ENCODE assay signal across 33 cellular contexts in genomic region chr5:115526604-115527003, GRCh38.
"Had no signal": no experiment of that assay in that cellular context is flagged by ENCODE, and none has a peak within 500 bp of the region (broad histone marks: within the 10 kb centered on the region; RNA-seq: fewer than 3 reads in every experiment).

No MANE protein-coding gene starts in this region.

- H3K4me2 ChIP-seq: hepatocyte had no signal

- H3K27me3 ChIP-seq: body of pancreas, breast epithelium, cardiac muscle cell, colonic mucosa, foreskin keratinocyte, gastroesophageal sphincter, heart right ventricle, hepatocyte had no signal

- H3K4me3 Mint-ChIP-seq: activated CD4-positive, alpha-beta memory T cell treated with anti-CD3 and anti-CD28 coated beads, Interleukin-2, amount 10 ng/mL, durations not matched to agents 7 days and 5 days; activated CD4-positive, alpha-beta T cell treated with anti-CD3 and anti-CD28 coated beads for 36 hours; activated CD4-positive, alpha-beta T cell treated with anti-CD3 and anti-CD28 coated beads, Interleukin-2, amount 10 ng/mL, durations not matched to agents 24 days and 14 days; activated naive CD4-positive, alpha-beta T cell treated with anti-CD3 and anti-CD28 coated beads, Interleukin-2, amount 10 ng/mL, durations not matched to agents 7 days and 5 days; activated naive CD8-positive, alpha-beta T cell; activated T-cell treated with anti-CD3 and anti-CD28 coated beads, Interleukin-2, amount 50 U/mL, for 4 hours; activated T-helper 1 cell treated with anti-CD3 and anti-CD28 coated beads, Interleukin-12 subunit alpha, Interleukin-12 subunit beta, Interleukin-2, Interleukin-4 antibody, amounts not matched to agents 30 ng/mL and 10 ng/mL and 1 ng/mL, durations not matched to agents 14 hours and 24 hours and 36 hours; T-helper 17 cell; T-helper 2 cell treated with Interferon-gamma antibody and Interleukin-4, amounts not matched to agents 5 μg/mL and 100 μg/mL, for 36 hours had no signal

- H3K27me3 Mint-ChIP-seq: activated CD4-positive, alpha-beta memory T cell treated with anti-CD3 and anti-CD28 coated beads, Interleukin-2, amount 10 ng/mL, durations not matched to agents 7 days and 5 days; activated CD4-positive, alpha-beta T cell treated with anti-CD3 and anti-CD28 coated beads for 36 hours; activated CD4-positive, alpha-beta T cell treated with anti-CD3 and anti-CD28 coated beads, Interleukin-2, amount 10 ng/mL, durations not matched to agents 24 days and 14 days; activated naive CD4-positive, alpha-beta T cell treated with anti-CD3 and anti-CD28 coated beads, Interleukin-2, amount 10 ng/mL, durations not matched to agents 7 days and 5 days; activated naive CD8-positive, alpha-beta T cell; T-helper 17 cell had no signal

- H3K27ac ChIP-seq: breast epithelium, cardiac muscle cell, colonic mucosa, foreskin keratinocyte, heart right ventricle, hepatocyte, WERI-Rb-1 had no signal

- H2AFZ ChIP-seq: hepatocyte had no signal

- H3K36me3 ChIP-seq: colonic mucosa had no signal

- DNase-seq: activated CD4-positive, alpha-beta memory T cell treated with anti-CD3 and anti-CD28 coated beads, Interleukin-2, amount 10 ng/mL, durations not matched to agents 7 days and 5 days; activated CD4-positive, alpha-beta T cell treated with anti-CD3 and anti-CD28 coated beads for 36 hours; activated CD4-positive, alpha-beta T cell treated with anti-CD3 and anti-CD28 coated beads, Interleukin-2, amount 10 ng/mL, durations not matched to agents 24 days and 14 days; activated CD4-positive, alpha-beta T cell treated with anti-CD3 and anti-CD28 coated beads, Interleukin-2, amount 50 U/mL, for 4 hours; activated CD4-positive, CD25-positive, alpha-beta regulatory T cell; activated CD4-positive, CD25-positive, alpha-beta regulatory T cell treated with anti-CD3 and anti-CD28 coated beads, Interleukin-2, amount 50 U/mL, for 72 hours; activated CD8-positive, alpha-beta memory T cell treated with anti-CD3 and anti-CD28 coated beads, Interleukin-2, amount 50 U/mL, for 48 hours; activated effector memory CD4-positive, alpha-beta T cell treated with anti-CD3 and anti-CD28 coated beads, Interleukin-2, amount 50 U/mL, for 16 hours; activated naive CD4-positive, alpha-beta T cell treated with anti-CD3 and anti-CD28 coated beads, Interleukin-2, amount 10 ng/mL, durations not matched to agents 7 days and 5 days; activated T-cell treated with anti-CD3 and anti-CD28 coated beads for 4 hours; activated T-cell treated with anti-CD3 and anti-CD28 coated beads, Interleukin-2, amount 50 U/mL, for 4 hours; amniotic stem cell; anterior cingulate cortex; body of pancreas; central memory CD4-positive, alpha-beta T cell; cerebellar nuclear complex; colonic mucosa; effector CD8-positive, alpha-beta T cell; foreskin keratinocyte; heart right ventricle; T-helper 1 cell; T-helper 17 cell; T1000; WERI-Rb-1 had no signal

- H3K4me3 ChIP-seq: body of pancreas, breast epithelium, cardiac muscle cell, colonic mucosa, gastroesophageal sphincter, heart right ventricle, hepatocyte had no signal

- H3K9me3 ChIP-seq: body of pancreas, breast epithelium, colonic mucosa, gastroesophageal sphincter, heart right ventricle had no signal

- ATAC-seq: activated CD4-positive, alpha-beta T cell treated with anti-CD3 and anti-CD28 coated beads for 36 hours; activated T-cell treated with anti-CD3 and anti-CD28 coated beads, Interleukin-2, amount 50 U/mL, for 4 hours; body of pancreas; esophagus mucosa; foreskin keratinocyte; gastroesophageal sphincter; T-helper 17 cell had no signal

- H3K27ac Mint-ChIP-seq: activated CD4-positive, alpha-beta memory T cell treated with anti-CD3 and anti-CD28 coated beads, Interleukin-2, amount 10 ng/mL, durations not matched to agents 7 days and 5 days; activated CD4-positive, alpha-beta T cell treated with anti-CD3 and anti-CD28 coated beads for 36 hours; activated CD4-positive, alpha-beta T cell treated with anti-CD3 and anti-CD28 coated beads, Interleukin-2, amount 10 ng/mL, durations not matched to agents 24 days and 14 days; activated naive CD4-positive, alpha-beta T cell treated with anti-CD3 and anti-CD28 coated beads, Interleukin-2, amount 10 ng/mL, durations not matched to agents 7 days and 5 days; activated naive CD8-positive, alpha-beta T cell; activated T-helper 1 cell treated with anti-CD3 and anti-CD28 coated beads, Interleukin-12 subunit alpha, Interleukin-12 subunit beta, Interleukin-2, Interleukin-4 antibody, amounts not matched to agents 30 ng/mL and 10 ng/mL and 1 ng/mL, durations not matched to agents 14 hours and 24 hours and 36 hours; activated T-helper 2 cell treated with anti-CD3 and anti-CD28 coated beads, Interferon-gamma antibody, Interleukin-2, Interleukin-4, amounts not matched to agents 10 μg/mL and 5 μg/mL and 100 μg/mL, durations not matched to agents 14 hours and 24 hours and 36 hours; T-helper 17 cell; T-helper 2 cell treated with Interferon-gamma antibody and Interleukin-4, amounts not matched to agents 5 μg/mL and 100 μg/mL, for 36 hours had no signal

- H3K9me3 Mint-ChIP-seq: activated CD4-positive, alpha-beta memory T cell treated with anti-CD3 and anti-CD28 coated beads, Interleukin-2, amount 10 ng/mL, durations not matched to agents 7 days and 5 days; activated CD4-positive, alpha-beta T cell treated with anti-CD3 and anti-CD28 coated beads, Interleukin-2, amount 10 ng/mL, durations not matched to agents 24 days and 14 days; activated naive CD4-positive, alpha-beta T cell treated with anti-CD3 and anti-CD28 coated beads, Interleukin-2, amount 10 ng/mL, durations not matched to agents 7 days and 5 days; activated T-cell treated with anti-CD3 and anti-CD28 coated beads, Interleukin-2, amount 50 U/mL, for 4 hours; activated T-helper 1 cell treated with anti-CD3 and anti-CD28 coated beads, Interleukin-12 subunit alpha, Interleukin-12 subunit beta, Interleukin-2, Interleukin-4 antibody, amounts not matched to agents 30 ng/mL and 10 ng/mL and 1 ng/mL, durations not matched to agents 14 hours and 24 hours and 36 hours; activated T-helper 2 cell treated with anti-CD3 and anti-CD28 coated beads, Interferon-gamma antibody, Interleukin-2, Interleukin-4, amounts not matched to agents 10 μg/mL and 5 μg/mL and 100 μg/mL, durations not matched to agents 14 hours and 24 hours and 36 hours; T-helper 2 cell treated with Interferon-gamma antibody and Interleukin-4, amounts not matched to agents 5 μg/mL and 100 μg/mL, for 36 hours had no signal
